ENCODE assay signal across 25 cellular contexts in the genomic region with DNA sequence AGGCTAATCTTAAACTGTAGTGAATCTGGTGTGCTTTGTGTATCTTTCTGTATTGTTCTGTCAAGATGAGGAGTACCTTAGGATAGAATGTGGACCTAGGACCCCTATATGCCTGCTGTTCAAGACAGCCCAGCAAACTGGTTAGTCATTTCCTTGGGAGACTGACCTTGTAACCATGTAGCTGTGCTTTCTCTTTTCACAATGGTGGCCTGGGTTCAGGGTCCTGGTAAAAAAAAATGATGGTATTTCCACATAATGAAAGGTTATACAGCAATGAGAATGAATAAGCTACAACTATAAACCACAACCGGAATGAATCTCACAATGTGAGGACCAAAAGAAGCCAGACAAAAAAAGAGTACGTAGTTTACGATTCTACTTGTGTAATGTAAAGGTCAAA. TPM values are rescaled to one million over a fixed set of nuclear protein-coding genes. Genes with fewer than 3 reads are reported as not detected.
A peak's percentile ranks its signal among the peaks of the same experiment; 100 is the strongest.
DNase-seq lines count a peak whose midpoint lies in the region; ATAC-seq and TF ChIP-seq lines count a peak whose summit lies in the region.
"Had no signal": no experiment of that assay in that cellular context is flagged by ENCODE, and none has a peak within 500 bp of the region (broad histone marks: within the 10 kb centered on the region; RNA-seq: fewer than 3 reads in every experiment).

No MANE protein-coding gene starts in this region.

- no peak overlapping the region for H4K91ac ChIP-seq in neuronal stem cell (ENCODE audit: low read depth, low read length, poor library complexity)

- H4K8ac ChIP-seq in neuronal stem cell (ENCODE audit: low read depth, low read length): no peak overlapping the region

- no peak overlapping the region for H3K4me2 ChIP-seq in neuronal stem cell (ENCODE audit: insufficient read depth, low read length, poor library complexity, severe bottlenecking)
- H3K4me2 ChIP-seq: BLaER1, GM23338 had no signal

- H3K27me3 ChIP-seq in neuronal stem cell (ENCODE audit: control insufficient read depth in 3 of 3, insufficient read depth in 3 of 3, low read depth in 1 of 3, low read length in 3 of 3) (no peaks in the 10 kb centered on the region), dorsolateral prefrontal cortex (peaks cover 0 to 4% (median 0%) of the 10 kb centered on the region in 45 donors)
- H3K27me3 ChIP-seq: BLaER1 had no signal

- H3K27ac ChIP-seq in neuronal stem cell (replicated peaks; ENCODE audit: low read length) (no peak overlapping the region), dorsolateral prefrontal cortex (no peak overlapping the region)
- H3K27ac ChIP-seq: BLaER1, HL-60, RWPE1, SK-N-MC had no signal

- H3K4ac ChIP-seq in neuronal stem cell (ENCODE audit: low read length): no peak overlapping the region

- no peak overlapping the region for H3K9ac ChIP-seq in neuronal stem cell (ENCODE audit: low read depth, low read length, poor library complexity)
- H3K9ac ChIP-seq: BLaER1 had no signal

- ATAC-seq in GM18498 (IDR thresholded peaks at IDR 0.05; ENCODE audit: unreplicated experiment): no peak
- ATAC-seq: GM12878, GM23338 had no signal

- no peak overlapping the region for H2BK120ac ChIP-seq in neuronal stem cell (ENCODE audit: low read depth, low read length)

- intact Hi-C loops in dorsolateral prefrontal cortex (cut with DNase I): no loop called here

- DNase-seq in RPMI7951 (ENCODE audit: low read depth) (peak; percentile 52), dermis blood vessel endothelial cell (peak; percentile 83), neuronal stem cell (ENCODE audit: low spot score) (no peak), DMS 273 (lab: John Stamatoyannopoulos, UW; ENCODE audit: unreplicated experiment) (no peak), NCI-H526 (lab: John Stamatoyannopoulos, UW) (no peak), dorsolateral prefrontal cortex (no peak)
- DNase-seq: ACHN; CD4-positive, alpha-beta T cell; COR-L47; DMS 273 treated with DMSO at 0.1 percent for 48 hours; DMS79 treated with DMSO at 0.1 percent for 48 hours; HCEC 1CT; Karpas-422; NCI-H1694; NCI-H2081; NCI-H2171; NCI-H526 treated with DMSO at 0.1 percent for 48 hours; SHP77 treated with DMSO at 0.1 percent for 48 hours had no signal

- H2AK5ac ChIP-seq in neuronal stem cell (ENCODE audit: low read depth, low read length): no peak overlapping the region

- H3K23ac ChIP-seq in neuronal stem cell (ENCODE audit: low read depth, low read length, poor library complexity): no peak overlapping the region

- H2BK15ac ChIP-seq in neuronal stem cell (ENCODE audit: low read length): no peak overlapping the region

- H3K18ac ChIP-seq in neuronal stem cell (ENCODE audit: low read length): no peak overlapping the region

- H3K4me3 ChIP-seq in neuronal stem cell (ENCODE audit: low read length in 2 of 2): no peak overlapping the region
- no peak overlapping the region for H3K4me3 ChIP-seq in dorsolateral prefrontal cortex
- H3K4me3 ChIP-seq: BLaER1, GM12878, GM23338, SK-N-MC had no signal

- no peak for TF ChIP-seq CTCF in dorsolateral prefrontal cortex (IDR thresholded peaks at IDR 0.05 in 54 of 56, conservative IDR thresholded peaks at IDR 0.05 in 2 of 56; ENCODE audit: low read depth in 1 of 56, partially characterized antibody in 56 of 56)

- H3K4me1 ChIP-seq in neuronal stem cell (ENCODE audit: control insufficient read depth in 2 of 2, insufficient read depth in 1 of 2, low read depth in 1 of 2, low read length in 2 of 2): no peaks in the 10 kb centered on the region
- H3K4me1 ChIP-seq: BLaER1 had no signal

- H2BK12ac ChIP-seq in neuronal stem cell (ENCODE audit: low read length): peak overlapping the region; percentile 66

- no CpG with 5 or more reads among the region's 3 CpGs for WGBS in neuronal stem cell (ENCODE audit: extremely low coverage in 2 of 2, insufficient read length in 2 of 2, insufficient replicate concordance in 1 of 2), 2 donors

- H3K14ac ChIP-seq in neuronal stem cell (ENCODE audit: low read length): no peak overlapping the region

- no peaks in the 10 kb centered on the region for H3K36me3 ChIP-seq in neuronal stem cell (replicated peaks in 1 of 2; ENCODE audit: control insufficient read depth in 2 of 2, insufficient read depth in 2 of 2, low read length in 2 of 2)
- H3K36me3 ChIP-seq: BLaER1 had no signal

- no peak overlapping the region for H2AFZ ChIP-seq in neuronal stem cell (ENCODE audit: low read length)

- no peaks in the 10 kb centered on the region for H3K9me3 ChIP-seq in neuronal stem cell (replicated peaks in 1 of 2; ENCODE audit: control insufficient read depth in 2 of 2, insufficient read depth in 1 of 2, low read depth in 1 of 2, low read length in 2 of 2)
- H3K9me3 ChIP-seq: BLaER1 had no signal

- no peaks in the 10 kb centered on the region for H3K79me1 ChIP-seq in neuronal stem cell (ENCODE audit: low read depth, low read length)

- H2BK5ac ChIP-seq in neuronal stem cell (ENCODE audit: low read length): no peak overlapping the region

RNA-seq across cellular contexts. Expression of a gene that starts 36.4 kb away (rescaled TPM):
- 6.8 and 8.6 TPM in 2 replicates for total RNA-seq in RPMI7951 (2014; rRNA removed; shearing (Covaris generic))
- total RNA-seq in dermis blood vessel endothelial cell (24.0 and 30.0 TPM in 2 replicates), dorsolateral prefrontal cortex (1 to 10 TPM in 48 of 120 experiments, under 1 TPM in 70, not detected in 2; 0.16 to 2.2 (median 0.90) TPM)
- 2.7 TPM for polyA plus RNA-seq in neuronal stem cell (2013, experiment 1 of 2)
- polyA plus RNA-seq in neuronal stem cell (2013, experiment 2 of 2): 2.9 TPM

Comparison
In these comparisons a context has a peak if more than half of its experiments do, and no peak if none do; other contexts are left out.
1. DNase-seq: peak in RPMI7951 (single experiment) and dermis blood vessel endothelial cell (single experiment); none in neuronal stem cell (single experiment), DMS 273 (single experiment), NCI-H526 (0 of 2) and dorsolateral prefrontal cortex (0 of 10).